In genomic region chr5:141919218-141920129, GRCh38 we compare ENCODE assay signal across 20 cellular contexts. TPM values are rescaled to one million over a fixed set of nuclear protein-coding genes. Genes with fewer than 3 reads are reported as not detected.
A peak's percentile ranks its signal among the peaks of the same experiment; 100 is the strongest.
DNase-seq lines count a peak whose midpoint lies in the region; ATAC-seq, FAIRE-seq and TF ChIP-seq lines count a peak whose summit lies in the region.
"Had no signal": no experiment of that assay in that cellular context is flagged by ENCODE, and none has a peak within 500 bp of the region (broad histone marks: within the 10 kb centered on the region; RNA-seq: fewer than 3 reads in every experiment).

No MANE protein-coding gene starts in this region.

- H3K36me3 Mint-ChIP-seq in activated naive CD4-positive, alpha-beta T cell treated with anti-CD3 and anti-CD28 coated beads, Interleukin-2, amount 50 U/mL, for 24 hours = peaks cover 1% of the 10 kb centered on the region
- peaks cover 2% of the 10 kb centered on the region for H3K36me3 Mint-ChIP-seq in activated naive CD4-positive, alpha-beta T cell treated with anti-CD3 and anti-CD28 coated beads for 36 hours (ENCODE audit: low read depth)
- H3K36me3 Mint-ChIP-seq in activated T-helper 2 cell treated with anti-CD3 and anti-CD28 coated beads, Interferon-gamma antibody, Interleukin-2, Interleukin-4, amounts not matched to agents 10 μg/mL and 5 μg/mL and 100 μg/mL, durations not matched to agents 14 hours and 24 hours and 36 hours (ENCODE audit: low read depth) = peaks cover 6% of the 10 kb centered on the region
- H3K36me3 Mint-ChIP-seq in activated T-helper 1 cell treated with anti-CD3 and anti-CD28 coated beads, Interleukin-12 subunit alpha, Interleukin-12 subunit beta, Interleukin-2, Interleukin-4 antibody, amounts not matched to agents 30 ng/mL and 10 ng/mL and 1 ng/mL, durations not matched to agents 14 hours and 24 hours and 36 hours (ENCODE audit: low read depth) = peaks cover 3% of the 10 kb centered on the region
- peaks cover 3 to 9% of the 10 kb centered on the region in 2 donors for H3K36me3 Mint-ChIP-seq in stimulated activated naive B cell treated with anti-CD40 and anti-IgM and Interleukin-4, amounts not matched to agents 10 μg/mL and 1 μg/mL and 100 μg/mL, for 72 hours

- TF ChIP-seq POLR2A in H54 (IDR thresholded peaks at IDR 0.05; ENCODE audit: low read depth, low read length) = no peak

- no peaks in the 10 kb centered on the region for H3K9me3 Mint-ChIP-seq in activated naive CD4-positive, alpha-beta T cell treated with anti-CD3 and anti-CD28 coated beads, Interleukin-2, amount 50 U/mL, for 24 hours
- no peaks in the 10 kb centered on the region for H3K9me3 Mint-ChIP-seq in activated naive CD4-positive, alpha-beta T cell treated with anti-CD3 and anti-CD28 coated beads for 36 hours
- H3K9me3 Mint-ChIP-seq in activated T-helper 2 cell treated with anti-CD3 and anti-CD28 coated beads, Interferon-gamma antibody, Interleukin-2, Interleukin-4, amounts not matched to agents 10 μg/mL and 5 μg/mL and 100 μg/mL, durations not matched to agents 14 hours and 24 hours and 36 hours = no peaks in the 10 kb centered on the region
- H3K9me3 Mint-ChIP-seq in activated T-helper 1 cell treated with anti-CD3 and anti-CD28 coated beads, Interleukin-12 subunit alpha, Interleukin-12 subunit beta, Interleukin-2, Interleukin-4 antibody, amounts not matched to agents 30 ng/mL and 10 ng/mL and 1 ng/mL, durations not matched to agents 14 hours and 24 hours and 36 hours = no peaks in the 10 kb centered on the region
- peaks cover 0 to 1% of the 10 kb centered on the region in 2 donors for H3K9me3 Mint-ChIP-seq in stimulated activated naive B cell treated with anti-CD40 and anti-IgM and Interleukin-4, amounts not matched to agents 10 μg/mL and 1 μg/mL and 100 μg/mL, for 72 hours
- H3K9me3 Mint-ChIP-seq: H9 had no signal

- peaks cover 21% of the 10 kb centered on the region for H3K4me1 Mint-ChIP-seq in activated naive CD4-positive, alpha-beta T cell treated with anti-CD3 and anti-CD28 coated beads, Interleukin-2, amount 50 U/mL, for 24 hours
- peaks cover 8% of the 10 kb centered on the region for H3K4me1 Mint-ChIP-seq in activated naive CD4-positive, alpha-beta T cell treated with anti-CD3 and anti-CD28 coated beads for 36 hours (ENCODE audit: low read depth)
- peaks cover 6% of the 10 kb centered on the region for H3K4me1 Mint-ChIP-seq in activated T-helper 2 cell treated with anti-CD3 and anti-CD28 coated beads, Interferon-gamma antibody, Interleukin-2, Interleukin-4, amounts not matched to agents 10 μg/mL and 5 μg/mL and 100 μg/mL, durations not matched to agents 14 hours and 24 hours and 36 hours (ENCODE audit: low read depth)
- peaks cover 8% of the 10 kb centered on the region for H3K4me1 Mint-ChIP-seq in activated T-helper 1 cell treated with anti-CD3 and anti-CD28 coated beads, Interleukin-12 subunit alpha, Interleukin-12 subunit beta, Interleukin-2, Interleukin-4 antibody, amounts not matched to agents 30 ng/mL and 10 ng/mL and 1 ng/mL, durations not matched to agents 14 hours and 24 hours and 36 hours (ENCODE audit: low read depth)
- peaks cover 23 to 30% of the 10 kb centered on the region in 2 donors for H3K4me1 Mint-ChIP-seq in stimulated activated naive B cell treated with anti-CD40 and anti-IgM and Interleukin-4, amounts not matched to agents 10 μg/mL and 1 μg/mL and 100 μg/mL, for 72 hours

- CTCF ChIA-PET in activated naive CD4-positive, alpha-beta T cell treated with anti-CD3 and anti-CD28 coated beads for 36 hours (lab: Charles Lee) = interaction anchor here (1.0 to 8.8 kb wide), 2 partner anchors 39 to 41 kb away, joined by 4 to 58 read pairs; partner anchors contain the start of genes PCDH1 and PCDH12

- peak overlapping the region; percentile 5 for H3K27ac Mint-ChIP-seq in activated naive CD4-positive, alpha-beta T cell treated with anti-CD3 and anti-CD28 coated beads, Interleukin-2, amount 50 U/mL, for 24 hours
- H3K27ac Mint-ChIP-seq in activated naive CD4-positive, alpha-beta T cell treated with anti-CD3 and anti-CD28 coated beads for 36 hours = no peak overlapping the region
- H3K27ac Mint-ChIP-seq in activated T-helper 2 cell treated with anti-CD3 and anti-CD28 coated beads, Interferon-gamma antibody, Interleukin-2, Interleukin-4, amounts not matched to agents 10 μg/mL and 5 μg/mL and 100 μg/mL, durations not matched to agents 14 hours and 24 hours and 36 hours = peak overlapping the region; percentile 9
- no peak overlapping the region for H3K27ac Mint-ChIP-seq in activated T-helper 1 cell treated with anti-CD3 and anti-CD28 coated beads, Interleukin-12 subunit alpha, Interleukin-12 subunit beta, Interleukin-2, Interleukin-4 antibody, amounts not matched to agents 30 ng/mL and 10 ng/mL and 1 ng/mL, durations not matched to agents 14 hours and 24 hours and 36 hours
- no peak overlapping the region for H3K27ac Mint-ChIP-seq in stimulated activated naive B cell treated with anti-CD40 and anti-IgM and Interleukin-4, amounts not matched to agents 10 μg/mL and 1 μg/mL and 100 μg/mL, for 72 hours
- H3K27ac Mint-ChIP-seq: H9 had no signal

- ATAC-seq in stimulated activated naive B cell treated with anti-CD40 and anti-IgM and Interleukin-4, amounts not matched to agents 10 μg/mL and 1 μg/mL and 100 μg/mL, for 72 hours (replicated peaks) = no peak

- FAIRE-seq in H54 (lab: Jason Lieb, UNC) = no peak
- FAIRE-seq: D721Med, GM19239, RCC 7860 had no signal

- DNase-seq in activated naive CD4-positive, alpha-beta T cell treated with anti-CD3 and anti-CD28 coated beads for 36 hours = no peak
- DNase-seq in activated T-helper 2 cell treated with anti-CD3 and anti-CD28 coated beads, Interferon-gamma antibody, Interleukin-2, Interleukin-4, amounts not matched to agents 10 μg/mL and 5 μg/mL and 100 μg/mL, durations not matched to agents 14 hours and 24 hours and 36 hours (ENCODE audit: low spot score) = no peak
- DNase-seq in kidney tubule cell (ENCODE audit: low spot score) (peak; percentile 12), posterior vena cava (ENCODE audit: low spot score) (peak; percentile 15), H54 (ENCODE audit: insufficient read length, low spot score) (no peak)
- no peak for DNase-seq in activated T-helper 1 cell treated with anti-CD3 and anti-CD28 coated beads, Interleukin-12 subunit alpha, Interleukin-12 subunit beta, Interleukin-2, Interleukin-4 antibody, amounts not matched to agents 30 ng/mL and 10 ng/mL and 1 ng/mL, durations not matched to agents 14 hours and 24 hours and 36 hours (ENCODE audit: low spot score)
- DNase-seq in stimulated activated naive B cell treated with anti-CD40 and anti-IgM and Interleukin-4, amounts not matched to agents 10 μg/mL and 1 μg/mL and 100 μg/mL, for 72 hours = no peak
- DNase-seq: 8988T, C1 segment of cervical spinal cord, GF-D8, H9, Karpas-422, NCI-H1417, NCI-H1930, NCI-H2171 treated with DMSO at 0.1 percent for 48 hours, SIG-M5 had no signal

- peaks cover 7% of the 10 kb centered on the region for H3K27me3 Mint-ChIP-seq in activated naive CD4-positive, alpha-beta T cell treated with anti-CD3 and anti-CD28 coated beads, Interleukin-2, amount 50 U/mL, for 24 hours
- H3K27me3 Mint-ChIP-seq in activated naive CD4-positive, alpha-beta T cell treated with anti-CD3 and anti-CD28 coated beads for 36 hours (ENCODE audit: low read depth) = peaks cover 7% of the 10 kb centered on the region
- H3K27me3 Mint-ChIP-seq in activated T-helper 2 cell treated with anti-CD3 and anti-CD28 coated beads, Interferon-gamma antibody, Interleukin-2, Interleukin-4, amounts not matched to agents 10 μg/mL and 5 μg/mL and 100 μg/mL, durations not matched to agents 14 hours and 24 hours and 36 hours (ENCODE audit: low read depth) = peaks cover 32% of the 10 kb centered on the region
- peaks cover 26% of the 10 kb centered on the region for H3K27me3 Mint-ChIP-seq in activated T-helper 1 cell treated with anti-CD3 and anti-CD28 coated beads, Interleukin-12 subunit alpha, Interleukin-12 subunit beta, Interleukin-2, Interleukin-4 antibody, amounts not matched to agents 30 ng/mL and 10 ng/mL and 1 ng/mL, durations not matched to agents 14 hours and 24 hours and 36 hours (ENCODE audit: insufficient read depth)
- peaks cover 0 to 6% of the 10 kb centered on the region in 2 donors for H3K27me3 Mint-ChIP-seq in stimulated activated naive B cell treated with anti-CD40 and anti-IgM and Interleukin-4, amounts not matched to agents 10 μg/mL and 1 μg/mL and 100 μg/mL, for 72 hours

- no peak overlapping the region for H3K4me3 Mint-ChIP-seq in activated naive CD4-positive, alpha-beta T cell treated with anti-CD3 and anti-CD28 coated beads, Interleukin-2, amount 50 U/mL, for 24 hours
- H3K4me3 Mint-ChIP-seq in activated naive CD4-positive, alpha-beta T cell treated with anti-CD3 and anti-CD28 coated beads for 36 hours = no peak overlapping the region
- H3K4me3 Mint-ChIP-seq in activated T-helper 2 cell treated with anti-CD3 and anti-CD28 coated beads, Interferon-gamma antibody, Interleukin-2, Interleukin-4, amounts not matched to agents 10 μg/mL and 5 μg/mL and 100 μg/mL, durations not matched to agents 14 hours and 24 hours and 36 hours (ENCODE audit: low read depth) = no peak overlapping the region
- no peak overlapping the region for H3K4me3 Mint-ChIP-seq in activated T-helper 1 cell treated with anti-CD3 and anti-CD28 coated beads, Interleukin-12 subunit alpha, Interleukin-12 subunit beta, Interleukin-2, Interleukin-4 antibody, amounts not matched to agents 30 ng/mL and 10 ng/mL and 1 ng/mL, durations not matched to agents 14 hours and 24 hours and 36 hours
- no peak overlapping the region for H3K4me3 Mint-ChIP-seq in stimulated activated naive B cell treated with anti-CD40 and anti-IgM and Interleukin-4, amounts not matched to agents 10 μg/mL and 1 μg/mL and 100 μg/mL, for 72 hours
- H3K4me3 Mint-ChIP-seq: H9 had no signal

- intact Hi-C loops in activated naive CD4-positive, alpha-beta T cell treated with anti-CD3 and anti-CD28 coated beads for 36 hours (cut with micrococcal nuclease) = no loop called here
- intact Hi-C loops in activated T-helper 2 cell treated with anti-CD3 and anti-CD28 coated beads, Interferon-gamma antibody, Interleukin-2, Interleukin-4, amounts not matched to agents 10 μg/mL and 5 μg/mL and 100 μg/mL, durations not matched to agents 14 hours and 24 hours and 36 hours (cut with micrococcal nuclease) = loop anchor here (5.0 kb wide), 2 partner anchors 72 to 188 kb away; partner anchors contain the start of gene NDFIP1
- intact Hi-C loops in posterior vena cava (cut with DNase I) = no loop called here
- intact Hi-C loops in activated T-helper 1 cell treated with anti-CD3 and anti-CD28 coated beads, Interleukin-12 subunit alpha, Interleukin-12 subunit beta, Interleukin-2, Interleukin-4 antibody, amounts not matched to agents 30 ng/mL and 10 ng/mL and 1 ng/mL, durations not matched to agents 14 hours and 24 hours and 36 hours (cut with micrococcal nuclease) = loop anchor here (5.0 kb wide), 1 partner anchor 98 kb away; no protein-coding TSS in a partner anchor

RNA-seq across cellular contexts. Expression of gene DELE1, which starts 4.2 kb away (rescaled TPM):
- total RNA-seq in activated naive CD4-positive, alpha-beta T cell treated with anti-CD3 and anti-CD28 coated beads for 36 hours = 10 to 100 TPM; 48.0 to 50.6 TPM
- total RNA-seq in activated T-helper 2 cell treated with anti-CD3 and anti-CD28 coated beads, Interferon-gamma antibody, Interleukin-2, Interleukin-4, amounts not matched to agents 10 μg/mL and 5 μg/mL and 100 μg/mL, durations not matched to agents 14 hours and 24 hours and 36 hours = 74.1 and 76.8 TPM in 2 replicates
- total RNA-seq in posterior vena cava = 10 to 100 TPM; 46.4 to 49.6 TPM
- 68.4 and 81.5 TPM in 2 replicates for total RNA-seq in activated T-helper 1 cell treated with anti-CD3 and anti-CD28 coated beads, Interleukin-12 subunit alpha, Interleukin-12 subunit beta, Interleukin-2, Interleukin-4 antibody, amounts not matched to agents 30 ng/mL and 10 ng/mL and 1 ng/mL, durations not matched to agents 14 hours and 24 hours and 36 hours

RNA-seq across cellular contexts. Expression of gene PCDH12, which starts 38.5 kb away (rescaled TPM):
- total RNA-seq in activated naive CD4-positive, alpha-beta T cell treated with anti-CD3 and anti-CD28 coated beads for 36 hours = 1 to 10 TPM in 1 of 2 experiments, under 1 TPM in 1; 0.43 to 1.1 TPM
- 1.1 and 1.3 TPM in 2 replicates for total RNA-seq in activated T-helper 2 cell treated with anti-CD3 and anti-CD28 coated beads, Interferon-gamma antibody, Interleukin-2, Interleukin-4, amounts not matched to agents 10 μg/mL and 5 μg/mL and 100 μg/mL, durations not matched to agents 14 hours and 24 hours and 36 hours
- 1 to 10 TPM; 8.7 to 9.3 TPM for total RNA-seq in posterior vena cava
- total RNA-seq in activated T-helper 1 cell treated with anti-CD3 and anti-CD28 coated beads, Interleukin-12 subunit alpha, Interleukin-12 subunit beta, Interleukin-2, Interleukin-4 antibody, amounts not matched to agents 30 ng/mL and 10 ng/mL and 1 ng/mL, durations not matched to agents 14 hours and 24 hours and 36 hours = 2.2 TPM in 2 replicates
- total RNA-seq: H9 had no signal

RNA-seq across cellular contexts. Expression of gene PCDH1, which starts 41.3 kb away (rescaled TPM):
- total RNA-seq in activated naive CD4-positive, alpha-beta T cell treated with anti-CD3 and anti-CD28 coated beads for 36 hours = not detected
- not detected in 2 replicates for total RNA-seq in activated T-helper 2 cell treated with anti-CD3 and anti-CD28 coated beads, Interferon-gamma antibody, Interleukin-2, Interleukin-4, amounts not matched to agents 10 μg/mL and 5 μg/mL and 100 μg/mL, durations not matched to agents 14 hours and 24 hours and 36 hours
- 10 to 100 TPM; 30.2 to 36.7 TPM for total RNA-seq in posterior vena cava
- not detected in 2 replicates for total RNA-seq in activated T-helper 1 cell treated with anti-CD3 and anti-CD28 coated beads, Interleukin-12 subunit alpha, Interleukin-12 subunit beta, Interleukin-2, Interleukin-4 antibody, amounts not matched to agents 30 ng/mL and 10 ng/mL and 1 ng/mL, durations not matched to agents 14 hours and 24 hours and 36 hours

RNA-seq across cellular contexts. Expression of gene RNF14, which starts 49.4 kb away (rescaled TPM):
- 10 to 100 TPM; 29.8 to 35.6 TPM for total RNA-seq in activated naive CD4-positive, alpha-beta T cell treated with anti-CD3 and anti-CD28 coated beads for 36 hours
- 22.0 and 24.1 TPM in 2 replicates for total RNA-seq in activated T-helper 2 cell treated with anti-CD3 and anti-CD28 coated beads, Interferon-gamma antibody, Interleukin-2, Interleukin-4, amounts not matched to agents 10 μg/mL and 5 μg/mL and 100 μg/mL, durations not matched to agents 14 hours and 24 hours and 36 hours
- total RNA-seq in posterior vena cava = 10 to 100 TPM; 59.3 to 61.2 TPM
- total RNA-seq in activated T-helper 1 cell treated with anti-CD3 and anti-CD28 coated beads, Interleukin-12 subunit alpha, Interleukin-12 subunit beta, Interleukin-2, Interleukin-4 antibody, amounts not matched to agents 30 ng/mL and 10 ng/mL and 1 ng/mL, durations not matched to agents 14 hours and 24 hours and 36 hours = 26.4 and 28.7 TPM in 2 replicates

Comparison
In these comparisons a context has a peak if more than half of its experiments do, and no peak if none do; other contexts are left out.
1. H3K27ac Mint-ChIP-seq: peak in activated naive CD4-positive, alpha-beta T cell treated with anti-CD3 and anti-CD28 coated beads, Interleukin-2, amount 50 U/mL, for 24 hours (single experiment) and activated T-helper 2 cell treated with anti-CD3 and anti-CD28 coated beads, Interferon-gamma antibody, Interleukin-2, Interleukin-4, amounts not matched to agents 10 μg/mL and 5 μg/mL and 100 μg/mL, durations not matched to agents 14 hours and 24 hours and 36 hours (single experiment); none in activated naive CD4-positive, alpha-beta T cell treated with anti-CD3 and anti-CD28 coated beads for 36 hours (single experiment), activated T-helper 1 cell treated with anti-CD3 and anti-CD28 coated beads, Interleukin-12 subunit alpha, Interleukin-12 subunit beta, Interleukin-2, Interleukin-4 antibody, amounts not matched to agents 30 ng/mL and 10 ng/mL and 1 ng/mL, durations not matched to agents 14 hours and 24 hours and 36 hours (single experiment) and stimulated activated naive B cell treated with anti-CD40 and anti-IgM and Interleukin-4, amounts not matched to agents 10 μg/mL and 1 μg/mL and 100 μg/mL, for 72 hours (single experiment).
2. DNase-seq: peak in kidney tubule cell (single experiment) and posterior vena cava (single experiment); none in activated naive CD4-positive, alpha-beta T cell treated with anti-CD3 and anti-CD28 coated beads for 36 hours (single experiment), activated T-helper 2 cell treated with anti-CD3 and anti-CD28 coated beads, Interferon-gamma antibody, Interleukin-2, Interleukin-4, amounts not matched to agents 10 μg/mL and 5 μg/mL and 100 μg/mL, durations not matched to agents 14 hours and 24 hours and 36 hours (single experiment), H54 (single experiment), activated T-helper 1 cell treated with anti-CD3 and anti-CD28 coated beads, Interleukin-12 subunit alpha, Interleukin-12 subunit beta, Interleukin-2, Interleukin-4 antibody, amounts not matched to agents 30 ng/mL and 10 ng/mL and 1 ng/mL, durations not matched to agents 14 hours and 24 hours and 36 hours (single experiment) and stimulated activated naive B cell treated with anti-CD40 and anti-IgM and Interleukin-4, amounts not matched to agents 10 μg/mL and 1 μg/mL and 100 μg/mL, for 72 hours (single experiment).
3. RNA of gene PCDH1, which starts 41.3 kb away (total RNA-seq): 30.2 to 36.7 TPM in posterior vena cava; not detected in activated T-helper 1 cell treated with anti-CD3 and anti-CD28 coated beads, Interleukin-12 subunit alpha, Interleukin-12 subunit beta, Interleukin-2, Interleukin-4 antibody, amounts not matched to agents 30 ng/mL and 10 ng/mL and 1 ng/mL, durations not matched to agents 14 hours and 24 hours and 36 hours, not detected in activated naive CD4-positive, alpha-beta T cell treated with anti-CD3 and anti-CD28 coated beads for 36 hours and not detected in activated T-helper 2 cell treated with anti-CD3 and anti-CD28 coated beads, Interferon-gamma antibody, Interleukin-2, Interleukin-4, amounts not matched to agents 10 μg/mL and 5 μg/mL and 100 μg/mL, durations not matched to agents 14 hours and 24 hours and 36 hours; every median in the first group is over 10 times any median in the second.
4. intact Hi-C loops: an anchor here in activated T-helper 2 cell treated with anti-CD3 and anti-CD28 coated beads, Interferon-gamma antibody, Interleukin-2, Interleukin-4, amounts not matched to agents 10 μg/mL and 5 μg/mL and 100 μg/mL, durations not matched to agents 14 hours and 24 hours and 36 hours (5.0 kb wide) and activated T-helper 1 cell treated with anti-CD3 and anti-CD28 coated beads, Interleukin-12 subunit alpha, Interleukin-12 subunit beta, Interleukin-2, Interleukin-4 antibody, amounts not matched to agents 30 ng/mL and 10 ng/mL and 1 ng/mL, durations not matched to agents 14 hours and 24 hours and 36 hours (5.0 kb wide); none called in activated naive CD4-positive, alpha-beta T cell treated with anti-CD3 and anti-CD28 coated beads for 36 hours and posterior vena cava.